Comparison of ENCODE assay signal across 19 cellular contexts in the genomic region with DNA sequence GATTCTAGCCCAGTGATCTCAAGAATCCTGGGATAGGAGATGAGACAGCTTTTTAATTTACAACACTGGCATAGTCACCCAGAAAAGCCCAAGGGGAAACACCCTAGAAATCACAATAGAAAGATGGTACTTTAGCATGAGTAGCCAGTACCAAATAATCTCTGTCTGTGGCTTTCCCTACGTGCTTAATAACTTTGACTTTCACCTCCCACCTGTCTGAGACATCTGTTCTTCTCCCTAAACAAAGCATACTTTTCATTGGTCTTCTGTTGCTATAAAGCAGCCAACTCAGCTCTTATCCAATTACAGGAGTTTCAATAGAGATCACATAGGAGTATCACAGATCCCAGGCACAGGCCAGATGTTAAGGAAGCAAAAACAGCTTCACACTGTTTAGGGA. TPM values are rescaled to one million over a fixed set of nuclear protein-coding genes. Genes with fewer than 3 reads are reported as not detected.
DNase-seq lines count a peak whose midpoint lies in the region; ATAC-seq lines count a peak whose summit lies in the region.
"Had no signal": no experiment of that assay in that cellular context is flagged by ENCODE, and none has a peak within 500 bp of the region (broad histone marks: within the 10 kb centered on the region; RNA-seq: fewer than 3 reads in every experiment).

No MANE protein-coding gene starts in this region.

- ATAC-seq in GM18517 (IDR thresholded peaks at IDR 0.05; ENCODE audit: unreplicated experiment) (peak; percentile 62), GM21619 (IDR thresholded peaks at IDR 0.05; ENCODE audit: unreplicated experiment) (peak; percentile 59), HG03442 (IDR thresholded peaks at IDR 0.05; ENCODE audit: unreplicated experiment) (peak; percentile 51), naive B cell (ENCODE audit: low read depth in 2 of 2) (peak; percentile 18 to 25), GM19452 (IDR thresholded peaks at IDR 0.05; ENCODE audit: unreplicated experiment) (no peak)

- peaks cover 0 to 4% (median 0%) of the 10 kb centered on the region in 7 donors for H3K9me3 Mint-ChIP-seq in naive B cell

- DNase-seq in naive B cell (no peak), RKO (ENCODE audit: low spot score) (no peak), dermis blood vessel endothelial cell (no peak)
- DNase-seq: activated CD4-positive, alpha-beta T cell treated with anti-CD3 and anti-CD28 coated beads, Interleukin-2, amount 50 U/mL, for 4 hours; activated naive CD4-positive, alpha-beta T cell treated with anti-CD3 and anti-CD28 coated beads, Interleukin-2, amount 50 U/mL, for 16 hours; activated T-cell treated with anti-CD3 and anti-CD28 coated beads, Interleukin-2, amount 50 U/mL, for 1 hour; AML-193; effector memory CD4-positive, alpha-beta T cell; mesendoderm; NCI-H1930; NCI-H526 treated with DMSO at 0.1 percent for 48 hours; nephron progenitor cell; SHP77 treated with DMSO at 0.1 percent for 48 hours; transverse colon had no signal

- peak overlapping the region; percentile 2 to 92 (median 45) for H3K27ac Mint-ChIP-seq in naive B cell
- H3K27ac Mint-ChIP-seq: nephron progenitor cell; stimulated activated naive CD8-positive, alpha-beta T cell treated with anti-CD3 and anti-CD28 coated beads, Interleukin-15, Interleukin-2, amounts not matched to agents 100 ng/mL and 50 ng/mL, for 24 hours had no signal

- H3K4me1 Mint-ChIP-seq in naive B cell, result peaks cover 57 to 72% (median 60%) of the 10 kb centered on the region in 3 donors
- H3K4me1 Mint-ChIP-seq: nephron progenitor cell had no signal

- peak overlapping the region in 1 of 8 donors; percentile 27 for H3K4me3 Mint-ChIP-seq in naive B cell
- H3K4me3 Mint-ChIP-seq: nephron progenitor cell; stimulated activated naive CD8-positive, alpha-beta T cell treated with anti-CD3 and anti-CD28 coated beads, Interleukin-15, Interleukin-2, amounts not matched to agents 100 ng/mL and 50 ng/mL, for 24 hours had no signal

- H3K36me3 Mint-ChIP-seq in naive B cell, result no peaks in the 10 kb centered on the region

- H3K27me3 Mint-ChIP-seq in naive B cell, result no peaks in the 10 kb centered on the region
- H3K27me3 Mint-ChIP-seq: stimulated activated naive CD8-positive, alpha-beta T cell treated with anti-CD3 and anti-CD28 coated beads, Interleukin-15, Interleukin-2, amounts not matched to agents 100 ng/mL and 50 ng/mL, for 24 hours had no signal

RNA-seq across cellular contexts. Expression of a gene that starts 10.4 kb away (rescaled TPM):
- polyA plus RNA-seq in naive B cell (ENCODE audit: low read depth in 6 of 6), result 10 to 100 TPM; 63.4 to 81.0 (median 71.7) TPM
- total RNA-seq in dermis blood vessel endothelial cell, result 65.9 and 84.4 TPM in 2 replicates

RNA-seq across cellular contexts. Expression of a gene that starts 53.4 kb away (rescaled TPM):
- 10 to 100 TPM in 3 of 6 donors, 1 to 10 TPM in 3; 7.7 to 17.5 (median 9.8) TPM for polyA plus RNA-seq in naive B cell (ENCODE audit: low read depth in 6 of 6)
- total RNA-seq in dermis blood vessel endothelial cell, result 1.5 and 1.9 TPM in 2 replicates
